ENCODE assay signal across 31 cellular contexts in genomic region chr11:81207421-81208054, GRCh38.
"Had no signal": no experiment of that assay in that cellular context is flagged by ENCODE, and none has a peak within 500 bp of the region (broad histone marks: within the 10 kb centered on the region; RNA-seq: fewer than 3 reads in every experiment).

No MANE protein-coding gene starts in this region.

- DNase-seq: cerebellar nuclear complex; dorsolateral prefrontal cortex; effector CD4-positive, alpha-beta T cell; foreskin fibroblast; gastrocnemius medialis; head of caudate nucleus; mammary epithelial cell; mesendoderm; midbrain; naive thymus-derived CD4-positive, alpha-beta T cell; nucleus accumbens; ovary; retina; right lobe of liver; small intestine; stimulated activated CD4-positive, alpha-beta T cell treated with anti-CD3 and anti-CD28 coated beads, Interleukin-12 subunit alpha, Interleukin-12 subunit beta, amount 100 ng/mL, for 4 hours; stimulated activated CD4-positive, alpha-beta T cell treated with anti-CD3 and anti-CD28 coated beads, Interleukin-1b, Interleukin-23, amount 100 ng/mL, for 48 hours; stimulated activated CD4-positive, alpha-beta T cell treated with anti-CD3 and anti-CD28 coated beads, Interleukin-4, amount 100 ng/mL, for 1 hour; stimulated activated CD8-positive, alpha-beta memory T cell treated with anti-CD3 and anti-CD28 coated beads, Interleukin-4, amount 100 ng/mL, for 48 hours; stimulated activated naive CD4-positive, alpha-beta T cell; stimulated activated naive CD8-positive, alpha-beta T cell treated with anti-CD3 and anti-CD28 coated beads, Interleukin-15, amount 100 ng/mL, for 72 hours; thyroid gland; trophoblast cell had no signal

- H3K27ac Mint-ChIP-seq: naive thymus-derived CD4-positive, alpha-beta T cell; nephron; neural progenitor cell; stimulated activated naive CD8-positive, alpha-beta T cell treated with anti-CD3 and anti-CD28 coated beads, Interleukin-15, amount 100 ng/mL, for 72 hours had no signal

- H3K4me3 Mint-ChIP-seq: naive thymus-derived CD4-positive, alpha-beta T cell; nephron; neural progenitor cell; stimulated activated naive CD8-positive, alpha-beta T cell treated with anti-CD3 and anti-CD28 coated beads, Interleukin-15, amount 100 ng/mL, for 72 hours had no signal

- H3K4me1 Mint-ChIP-seq: naive thymus-derived CD4-positive, alpha-beta T cell; nephron; neural progenitor cell; stimulated activated naive CD8-positive, alpha-beta T cell treated with anti-CD3 and anti-CD28 coated beads, Interleukin-15, amount 100 ng/mL, for 72 hours had no signal

- H3K4me3 ChIP-seq: dorsolateral prefrontal cortex, gastrocnemius medialis, left lung, neural progenitor cell, ovary, right lobe of liver, suprapubic skin, thyroid gland had no signal

- H3K9ac ChIP-seq: neural progenitor cell had no signal

- ATAC-seq: esophagus mucosa; gastrocnemius medialis; left lung; naive thymus-derived CD4-positive, alpha-beta T cell; right lobe of liver; stimulated activated naive CD8-positive, alpha-beta T cell treated with anti-CD3 and anti-CD28 coated beads, Interleukin-15, amount 100 ng/mL, for 72 hours had no signal

- H3K36me3 Mint-ChIP-seq: naive thymus-derived CD4-positive, alpha-beta T cell; neural progenitor cell had no signal

- H3K27me3 ChIP-seq: dorsolateral prefrontal cortex, gastrocnemius medialis, left lung, neural progenitor cell, ovary, right lobe of liver, suprapubic skin, thyroid gland had no signal

- H3K27ac ChIP-seq: dorsolateral prefrontal cortex, epithelial cell of prostate, gastrocnemius medialis, left lung, neural progenitor cell, ovary, right lobe of liver, suprapubic skin, thyroid gland had no signal

- H3K36me3 ChIP-seq: gastrocnemius medialis, left lung, neural progenitor cell, ovary, right lobe of liver, suprapubic skin, thyroid gland had no signal

- H3K9me3 Mint-ChIP-seq: nephron; stimulated activated naive CD8-positive, alpha-beta T cell treated with anti-CD3 and anti-CD28 coated beads, Interleukin-15, amount 100 ng/mL, for 72 hours had no signal

- H3K4me1 ChIP-seq: gastrocnemius medialis, left lung, neural progenitor cell, right lobe of liver, suprapubic skin, thyroid gland had no signal

- FAIRE-seq: colon, keratinocyte, small intestine had no signal

- H3K9me3 ChIP-seq: gastrocnemius medialis, ovary, right lobe of liver, suprapubic skin, thyroid gland had no signal

- H3K27me3 Mint-ChIP-seq: naive thymus-derived CD4-positive, alpha-beta T cell; stimulated activated naive CD8-positive, alpha-beta T cell treated with anti-CD3 and anti-CD28 coated beads, Interleukin-15, amount 100 ng/mL, for 72 hours had no signal
